Comparison of ENCODE assay signal across 1 cellular context in the genomic region with DNA sequence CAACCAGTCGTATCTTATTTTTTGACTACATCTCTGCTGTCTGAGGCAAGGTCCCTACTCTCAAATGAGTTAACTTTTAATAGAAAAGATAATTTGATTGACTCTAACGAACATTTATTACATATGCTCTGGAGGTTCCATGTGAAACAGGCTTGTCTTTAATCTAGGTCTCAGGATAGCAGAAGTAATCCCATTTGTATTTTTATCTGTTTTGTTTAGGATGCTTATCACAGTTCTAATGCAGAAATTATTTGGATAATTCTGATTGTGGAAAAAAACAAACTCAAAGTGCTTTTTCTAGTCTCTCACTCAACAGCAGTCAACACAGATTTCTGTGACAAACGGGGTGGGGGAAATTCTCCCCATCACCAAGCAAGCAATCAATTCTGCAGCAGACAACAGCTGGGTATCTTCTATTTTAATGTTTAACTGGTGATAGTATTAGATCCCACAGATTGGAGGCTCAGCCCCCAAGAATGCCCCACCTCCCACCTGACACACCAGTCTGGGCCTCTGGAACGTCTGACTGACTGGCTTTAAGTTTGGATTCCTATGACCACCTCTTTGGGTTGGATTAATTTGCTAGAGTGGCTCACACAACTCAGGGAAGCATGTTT.
TF ChIP-seq lines count a peak whose summit lies in the region.

No MANE protein-coding gene starts in this region.

TF ChIP-seq in SK-N-SH, 30 proteins besides CTCF, POLR2A, EP300 and RAD21 (continued from another document):
- TF ChIP-seq, protein P1, sequence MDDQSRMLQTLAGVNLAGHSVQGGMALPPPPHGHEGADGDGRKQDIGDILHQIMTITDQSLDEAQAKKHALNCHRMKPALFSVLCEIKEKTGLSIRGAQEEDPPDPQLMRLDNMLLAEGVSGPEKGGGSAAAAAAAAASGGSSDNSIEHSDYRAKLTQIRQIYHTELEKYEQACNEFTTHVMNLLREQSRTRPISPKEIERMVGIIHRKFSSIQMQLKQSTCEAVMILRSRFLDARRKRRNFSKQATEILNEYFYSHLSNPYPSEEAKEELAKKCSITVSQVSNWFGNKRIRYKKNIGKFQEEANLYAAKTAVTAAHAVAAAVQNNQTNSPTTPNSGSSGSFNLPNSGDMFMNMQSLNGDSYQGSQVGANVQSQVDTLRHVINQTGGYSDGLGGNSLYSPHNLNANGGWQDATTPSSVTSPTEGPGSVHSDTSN (IDR thresholded peaks at IDR 0.05), result no peak
- peak; percentile 77 for TF ChIP-seq RCOR1 (IDR thresholded peaks at IDR 0.05; ENCODE audit: low read length)
- TF ChIP-seq RFX5 (IDR thresholded peaks at IDR 0.05; ENCODE audit: low read length), result no peak
- TF ChIP-seq, protein P2, sequence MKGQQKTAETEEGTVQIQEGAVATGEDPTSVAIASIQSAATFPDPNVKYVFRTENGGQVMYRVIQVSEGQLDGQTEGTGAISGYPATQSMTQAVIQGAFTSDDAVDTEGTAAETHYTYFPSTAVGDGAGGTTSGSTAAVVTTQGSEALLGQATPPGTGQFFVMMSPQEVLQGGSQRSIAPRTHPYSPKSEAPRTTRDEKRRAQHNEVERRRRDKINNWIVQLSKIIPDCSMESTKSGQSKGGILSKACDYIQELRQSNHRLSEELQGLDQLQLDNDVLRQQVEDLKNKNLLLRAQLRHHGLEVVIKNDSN (IDR thresholded peaks at IDR 0.05; ENCODE audit: borderline replicate concordance, low read depth), result 0 out of 2 replicates have a peak, but pooled peaks have one; percentile 15
- peak; percentile 79 for TF ChIP-seq FOXJ3 (CRISPR knock-in tag; IDR thresholded peaks at IDR 0.05)
- TF ChIP-seq CHD2 (IDR thresholded peaks at IDR 0.05; ENCODE audit: low read length, partially characterized antibody), result peak; percentile 44
- no peak for TF ChIP-seq POLR2AphosphoS5 (IDR thresholded peaks at IDR 0.05; ENCODE audit: low read depth, low read length)
- no peak for TF ChIP-seq SIN3A (IDR thresholded peaks at IDR 0.05; ENCODE audit: borderline replicate concordance, low read depth, low read length)
- TF ChIP-seq TEAD4 (IDR thresholded peaks at IDR 0.05; ENCODE audit: borderline replicate concordance, insufficient read depth), result peak; percentile 56; the same call in 1 of the 2 replicates
- TF ChIP-seq SMC3 (IDR thresholded peaks at IDR 0.05; ENCODE audit: low read depth, low read length), result no peak
- TF ChIP-seq, protein P3, sequence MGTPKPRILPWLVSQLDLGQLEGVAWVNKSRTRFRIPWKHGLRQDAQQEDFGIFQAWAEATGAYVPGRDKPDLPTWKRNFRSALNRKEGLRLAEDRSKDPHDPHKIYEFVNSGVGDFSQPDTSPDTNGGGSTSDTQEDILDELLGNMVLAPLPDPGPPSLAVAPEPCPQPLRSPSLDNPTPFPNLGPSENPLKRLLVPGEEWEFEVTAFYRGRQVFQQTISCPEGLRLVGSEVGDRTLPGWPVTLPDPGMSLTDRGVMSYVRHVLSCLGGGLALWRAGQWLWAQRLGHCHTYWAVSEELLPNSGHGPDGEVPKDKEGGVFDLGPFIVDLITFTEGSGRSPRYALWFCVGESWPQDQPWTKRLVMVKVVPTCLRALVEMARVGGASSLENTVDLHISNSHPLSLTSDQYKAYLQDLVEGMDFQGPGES (IDR thresholded peaks at IDR 0.05; ENCODE audit: low read depth, low read length), result no peak
- no peak for TF ChIP-seq JUND (IDR thresholded peaks at IDR 0.05)
- TF ChIP-seq, protein P4, sequence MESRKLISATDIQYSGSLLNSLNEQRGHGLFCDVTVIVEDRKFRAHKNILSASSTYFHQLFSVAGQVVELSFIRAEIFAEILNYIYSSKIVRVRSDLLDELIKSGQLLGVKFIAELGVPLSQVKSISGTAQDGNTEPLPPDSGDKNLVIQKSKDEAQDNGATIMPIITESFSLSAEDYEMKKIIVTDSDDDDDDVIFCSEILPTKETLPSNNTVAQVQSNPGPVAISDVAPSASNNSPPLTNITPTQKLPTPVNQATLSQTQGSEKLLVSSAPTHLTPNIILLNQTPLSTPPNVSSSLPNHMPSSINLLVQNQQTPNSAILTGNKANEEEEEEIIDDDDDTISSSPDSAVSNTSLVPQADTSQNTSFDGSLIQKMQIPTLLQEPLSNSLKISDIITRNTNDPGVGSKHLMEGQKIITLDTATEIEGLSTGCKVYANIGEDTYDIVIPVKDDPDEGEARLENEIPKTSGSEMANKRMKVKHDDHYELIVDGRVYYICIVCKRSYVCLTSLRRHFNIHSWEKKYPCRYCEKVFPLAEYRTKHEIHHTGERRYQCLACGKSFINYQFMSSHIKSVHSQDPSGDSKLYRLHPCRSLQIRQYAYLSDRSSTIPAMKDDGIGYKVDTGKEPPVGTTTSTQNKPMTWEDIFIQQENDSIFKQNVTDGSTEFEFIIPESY (IDR thresholded peaks at IDR 0.05; ENCODE audit: borderline replicate concordance, low read depth), result no peak
- TF ChIP-seq, protein P5, sequence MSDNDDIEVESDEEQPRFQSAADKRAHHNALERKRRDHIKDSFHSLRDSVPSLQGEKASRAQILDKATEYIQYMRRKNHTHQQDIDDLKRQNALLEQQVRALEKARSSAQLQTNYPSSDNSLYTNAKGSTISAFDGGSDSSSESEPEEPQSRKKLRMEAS (IDR thresholded peaks at IDR 0.05; ENCODE audit: low read depth), result no peak
- TF ChIP-seq GATA2 (CRISPR knock-in tag; IDR thresholded peaks at IDR 0.05), result peak; percentile 89
- no peak for TF ChIP-seq FOSL2 (IDR thresholded peaks at IDR 0.05; ENCODE audit: borderline replicate concordance, low read depth)
- TF ChIP-seq YY1 (IDR thresholded peaks at IDR 0.05; ENCODE audit: low read depth), result no peak
- TF ChIP-seq NFIC (IDR thresholded peaks at IDR 0.05; ENCODE audit: borderline replicate concordance), result no peak
- TF ChIP-seq GABPA (IDR thresholded peaks at IDR 0.05; ENCODE audit: low read depth), result no peak
- no peak for TF ChIP-seq ELF1 (IDR thresholded peaks at IDR 0.05)
- TF ChIP-seq NRF1 (IDR thresholded peaks at IDR 0.05; ENCODE audit: low read depth, low read length), result no peak
- TF ChIP-seq EZH2phosphoT487 (IDR thresholded peaks at IDR 0.05; ENCODE audit: borderline replicate concordance, low read depth), result no peak
TF ChIP-seq in SK-N-SH: peak in this region for 9.
